Comparison of ENCODE assay signal across 34 cellular contexts in the genomic region with DNA sequence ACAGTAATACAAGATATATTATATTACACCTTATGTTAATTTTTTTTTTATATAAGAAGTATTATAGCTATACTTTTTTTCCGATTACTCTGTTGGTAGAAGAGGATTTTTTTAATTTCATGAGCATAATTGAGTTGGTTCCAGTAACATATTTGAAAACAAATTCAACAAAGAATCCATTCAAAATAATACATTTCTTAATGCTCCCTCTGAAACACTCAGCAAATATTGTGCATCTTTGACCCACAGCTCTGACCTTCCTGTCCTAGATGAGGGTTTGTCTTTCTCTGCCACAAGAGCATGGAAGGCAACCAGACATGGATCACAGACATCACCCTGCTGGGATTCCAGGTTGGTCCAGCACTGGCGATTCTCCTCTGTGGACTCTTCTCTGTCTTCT. TPM values are rescaled to one million over a fixed set of nuclear protein-coding genes. Genes with fewer than 3 reads are reported as not detected.
"Had no signal": no experiment of that assay in that cellular context is flagged by ENCODE, and none has a peak within 500 bp of the region (broad histone marks: within the 10 kb centered on the region; RNA-seq: fewer than 3 reads in every experiment).

A gene with protein sequence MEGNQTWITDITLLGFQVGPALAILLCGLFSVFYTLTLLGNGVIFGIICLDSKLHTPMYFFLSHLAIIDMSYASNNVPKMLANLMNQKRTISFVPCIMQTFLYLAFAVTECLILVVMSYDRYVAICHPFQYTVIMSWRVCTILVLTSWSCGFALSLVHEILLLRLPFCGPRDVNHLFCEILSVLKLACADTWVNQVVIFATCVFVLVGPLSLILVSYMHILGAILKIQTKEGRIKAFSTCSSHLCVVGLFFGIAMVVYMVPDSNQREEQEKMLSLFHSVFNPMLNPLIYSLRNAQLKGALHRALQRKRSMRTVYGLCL (plus strand): TSS at position 301 of the 400 bp plus-strand sequence. CDS start 0 bp downstream, at position 301.

- H3K27ac Mint-ChIP-seq: stimulated activated effector memory CD8-positive, alpha-beta T cell treated with anti-CD3 and anti-CD28 coated beads, Interleukin-12 subunit alpha, Interleukin-12 subunit beta, amount 100 ng/mL, for 72 hours; stimulated activated memory B cell treated with anti-CD40 and anti-IgM and Interleukin-4, amounts not matched to agents 10 μg/mL and 1 μg/mL and 100 μg/mL, for 72 hours; stimulated activated naive B cell treated with anti-CD40 and anti-IgM and Interleukin-4, amounts not matched to agents 10 μg/mL and 1 μg/mL and 100 μg/mL, for 72 hours; stimulated activated naive CD8-positive, alpha-beta T cell treated with anti-CD3 and anti-CD28 coated beads, Interleukin-15, Interleukin-2, amounts not matched to agents 100 ng/mL and 50 ng/mL, for 24 hours; type B pancreatic cell had no signal

- H3K27me3 Mint-ChIP-seq: type B pancreatic cell had no signal

- DNase-seq: stimulated activated CD4-positive, alpha-beta T cell treated with anti-CD3 and anti-CD28 coated beads, Interleukin-2, amount 100 ng/mL, for 48 hours; stimulated activated CD4-positive, alpha-beta T cell treated with anti-CD3 and anti-CD28 coated beads, Interleukin-4, amount 100 ng/mL, for 1 hour; stimulated activated CD4-positive, alpha-beta T cell treated with anti-CD3 and anti-CD28 coated beads, Interleukin-4, amount 100 ng/mL, for 24 hours; stimulated activated CD4-positive, alpha-beta T cell treated with anti-CD3 and anti-CD28 coated beads, Interleukin-4, amount 100 ng/mL, for 4 hours; stimulated activated CD8-positive, alpha-beta memory T cell treated with anti-CD3 and anti-CD28 coated beads, Interleukin-4, amount 100 ng/mL, for 48 hours; stimulated activated naive B cell treated with anti-CD40 and anti-IgM and Interleukin-4, amounts not matched to agents 10 μg/mL and 1 μg/mL and 100 μg/mL, for 72 hours; stimulated activated naive CD4-positive, alpha-beta T cell; stimulated activated naive CD4-positive, alpha-beta T cell treated with Interleukin-2 at 50 U/mL for 16 hours; stimulated activated naive CD8-positive, alpha-beta T cell treated with anti-CD3 and anti-CD28 coated beads, Interleukin-15, amount 100 ng/mL, for 72 hours; stimulated activated naive CD8-positive, alpha-beta T cell treated with anti-CD3 and anti-CD28 coated beads, Interleukin-15, Interleukin-2, amounts not matched to agents 100 U/mL and 50 U/mL, for 24 hours; stomach; substantia nigra; testis; thyroid gland; tibial artery; transverse colon; trophoblast cell; upper lobe of left lung; upper lobe of right lung; uterus had no signal

- H3K36me3 Mint-ChIP-seq: stimulated activated effector memory CD8-positive, alpha-beta T cell treated with anti-CD3 and anti-CD28 coated beads, Interleukin-12 subunit alpha, Interleukin-12 subunit beta, amount 100 ng/mL, for 72 hours; stimulated activated memory B cell treated with anti-CD40 and anti-IgM and Interleukin-4, amounts not matched to agents 10 μg/mL and 1 μg/mL and 100 μg/mL, for 72 hours; stimulated activated naive B cell treated with anti-CD40 and anti-IgM and Interleukin-4, amounts not matched to agents 10 μg/mL and 1 μg/mL and 100 μg/mL, for 72 hours; type B pancreatic cell had no signal

- H3K27ac ChIP-seq: stomach, suprapubic skin, testis, thoracic aorta, thyroid gland, tibial artery, tibial nerve, transverse colon, upper lobe of left lung, upper lobe of right lung, uterus, vagina had no signal

- FAIRE-seq: urothelium cell line had no signal

- ATAC-seq: stimulated activated effector memory CD8-positive, alpha-beta T cell treated with anti-CD3 and anti-CD28 coated beads, Interleukin-12 subunit alpha, Interleukin-12 subunit beta, amount 100 ng/mL, for 72 hours; stimulated activated naive B cell treated with anti-CD40 and anti-IgM and Interleukin-4, amounts not matched to agents 10 μg/mL and 1 μg/mL and 100 μg/mL, for 72 hours; stimulated activated naive CD8-positive, alpha-beta T cell treated with anti-CD3 and anti-CD28 coated beads, Interleukin-15, amount 100 ng/mL, for 72 hours; stimulated activated naive CD8-positive, alpha-beta T cell treated with anti-CD3 and anti-CD28 coated beads, Interleukin-15, Interleukin-2, amounts not matched to agents 100 U/mL and 50 U/mL, for 24 hours; upper lobe of right lung had no signal

- H3K4me3 ChIP-seq: stomach, suprapubic skin, testis, thoracic aorta, thyroid gland, tibial artery, tibial nerve, transverse colon, upper lobe of left lung, upper lobe of right lung, uterus, vagina had no signal

- H3K9me3 ChIP-seq: stomach, suprapubic skin, testis, thoracic aorta, thyroid gland, tibial artery, tibial nerve, transverse colon, upper lobe of left lung, upper lobe of right lung, uterus, vagina had no signal

- H3K9me3 Mint-ChIP-seq: stimulated activated effector memory CD8-positive, alpha-beta T cell treated with anti-CD3 and anti-CD28 coated beads, Interleukin-12 subunit alpha, Interleukin-12 subunit beta, amount 100 ng/mL, for 72 hours; stimulated activated memory B cell treated with anti-CD40 and anti-IgM and Interleukin-4, amounts not matched to agents 10 μg/mL and 1 μg/mL and 100 μg/mL, for 72 hours; stimulated activated naive CD8-positive, alpha-beta T cell treated with anti-CD3 and anti-CD28 coated beads, Interleukin-15, amount 100 ng/mL, for 72 hours; stimulated activated naive CD8-positive, alpha-beta T cell treated with anti-CD3 and anti-CD28 coated beads, Interleukin-15, Interleukin-2, amounts not matched to agents 100 ng/mL and 50 ng/mL, for 24 hours; type B pancreatic cell had no signal

- H3K4me1 Mint-ChIP-seq: stimulated activated effector memory CD8-positive, alpha-beta T cell treated with anti-CD3 and anti-CD28 coated beads, Interleukin-12 subunit alpha, Interleukin-12 subunit beta, amount 100 ng/mL, for 72 hours; stimulated activated memory B cell treated with anti-CD40 and anti-IgM and Interleukin-4, amounts not matched to agents 10 μg/mL and 1 μg/mL and 100 μg/mL, for 72 hours; stimulated activated naive CD8-positive, alpha-beta T cell treated with anti-CD3 and anti-CD28 coated beads, Interleukin-15, amount 100 ng/mL, for 72 hours had no signal

- H3K27me3 ChIP-seq: stomach, suprapubic skin, testis, thyroid gland, tibial artery, tibial nerve, transverse colon, upper lobe of left lung, uterus, vagina had no signal

- H3K4me3 Mint-ChIP-seq: stimulated activated effector memory CD8-positive, alpha-beta T cell treated with anti-CD3 and anti-CD28 coated beads, Interleukin-12 subunit alpha, Interleukin-12 subunit beta, amount 100 ng/mL, for 72 hours; stimulated activated memory B cell treated with anti-CD40 and anti-IgM and Interleukin-4, amounts not matched to agents 10 μg/mL and 1 μg/mL and 100 μg/mL, for 72 hours; stimulated activated naive B cell treated with anti-CD40 and anti-IgM and Interleukin-4, amounts not matched to agents 10 μg/mL and 1 μg/mL and 100 μg/mL, for 72 hours; stimulated activated naive CD8-positive, alpha-beta T cell treated with anti-CD3 and anti-CD28 coated beads, Interleukin-15, amount 100 ng/mL, for 72 hours; stimulated activated naive CD8-positive, alpha-beta T cell treated with anti-CD3 and anti-CD28 coated beads, Interleukin-15, Interleukin-2, amounts not matched to agents 100 ng/mL and 50 ng/mL, for 24 hours; type B pancreatic cell had no signal

- H3K36me3 ChIP-seq: stomach, suprapubic skin, thoracic aorta, thyroid gland, tibial artery, tibial nerve, transverse colon, upper lobe of left lung, upper lobe of right lung, uterus, vagina had no signal

- H3K4me1 ChIP-seq: stomach, suprapubic skin, testis, thyroid gland, tibial artery, tibial nerve, transverse colon, upper lobe of left lung, upper lobe of right lung, uterus, vagina had no signal

RNA-seq across cellular contexts. Expression of the gene that starts here (rescaled TPM):
- total RNA-seq: stomach, subcutaneous adipose tissue, suprapubic skin, temporal lobe, testis, thoracic aorta, thyroid gland, tibial nerve, transverse colon, upper lobe of left lung, upper lobe of right lung, ureter, urinary bladder, uterus, vagina had no signal
- polyA plus RNA-seq: stomach, thymus, urinary bladder had no signal
